17 cellular contexts compared by ENCODE assay signal in the genomic region with DNA sequence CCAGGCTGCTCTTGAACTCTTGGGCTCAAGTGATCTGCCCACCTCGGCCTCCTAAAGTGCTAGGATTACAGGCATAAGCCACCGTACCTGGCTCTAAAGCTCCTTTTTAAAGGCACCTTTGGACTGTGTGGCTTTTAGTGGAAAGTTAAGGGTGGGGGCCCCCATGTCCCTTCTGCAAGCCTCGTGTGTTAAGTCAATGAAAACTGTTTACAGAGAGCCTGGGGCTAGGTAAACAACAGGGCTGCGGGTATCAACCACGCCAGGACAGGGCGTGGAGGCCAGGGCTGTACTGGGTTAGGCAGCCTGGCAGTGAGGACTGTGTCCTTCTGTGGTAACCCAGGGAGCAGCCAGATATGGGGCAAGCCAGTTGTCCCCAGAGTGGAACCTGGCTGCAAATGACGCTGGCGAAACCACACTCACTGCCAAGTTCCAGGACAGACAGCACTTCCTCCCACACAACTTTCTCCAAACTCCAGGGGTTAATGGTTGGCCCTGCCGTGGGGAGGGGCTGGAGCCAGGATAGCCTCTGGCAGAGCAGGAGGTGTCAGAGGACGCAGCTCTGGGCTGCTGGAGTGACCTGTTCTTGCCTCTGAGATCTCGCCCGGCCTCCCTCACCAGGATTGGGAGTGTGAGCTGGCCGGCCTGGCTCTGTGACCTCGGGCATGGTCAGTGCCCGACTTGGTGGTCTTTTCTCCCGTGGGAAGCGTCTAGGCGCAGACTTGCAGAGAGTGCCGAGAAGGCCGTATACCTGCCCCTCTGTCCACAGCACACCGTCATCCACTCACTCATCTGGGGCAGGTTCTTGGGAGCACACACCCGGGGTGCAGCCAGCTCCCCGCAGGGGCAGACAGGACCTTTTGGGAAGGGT. TPM values are rescaled to one million over a fixed set of nuclear protein-coding genes. Genes with fewer than 3 reads are reported as not detected.
A peak's percentile ranks its signal among the peaks of the same experiment; 100 is the strongest.
DNase-seq lines count a peak whose midpoint lies in the region; ATAC-seq, FAIRE-seq and TF ChIP-seq lines count a peak whose summit lies in the region.
"Had no signal": no experiment of that assay in that cellular context is flagged by ENCODE, and none has a peak within 500 bp of the region (broad histone marks: within the 10 kb centered on the region; RNA-seq: fewer than 3 reads in every experiment).

No MANE protein-coding gene starts in this region.

- H3K36me3 ChIP-seq in NT2/D1 (ENCODE audit: insufficient read depth, insufficient read length, low read length), result peaks cover 9% of the 10 kb centered on the region
- no peaks in the 10 kb centered on the region for H3K36me3 ChIP-seq in hepatocyte (replicated peaks; ENCODE audit: insufficient read depth, low read depth)

- H3K9me2 ChIP-seq in hepatocyte (replicated peaks; ENCODE audit: insufficient read depth), result no peaks in the 10 kb centered on the region

- no peaks in the 10 kb centered on the region for H4K20me1 ChIP-seq in hepatocyte (ENCODE audit: insufficient read depth, poor library complexity, severe bottlenecking)

- TF ChIP-seq CTCF in hepatocyte (IDR thresholded peaks at IDR 0.05; ENCODE audit: poor library complexity), result no peak
- TF ChIP-seq CTCF in D721Med (IDR thresholded peaks at IDR 0.05; ENCODE audit: insufficient read depth, missing control alignments), result no peak

- no peak for ATAC-seq in activated T-cell treated with anti-CD3 and anti-CD28 coated beads, Interleukin-2, amount 50 U/mL, for 4 hours
- no peak for ATAC-seq in GM18909 (IDR thresholded peaks at IDR 0.05; ENCODE audit: poor library complexity, unreplicated experiment)
- ATAC-seq: CD8-positive, alpha-beta T cell had no signal

- H3K27ac ChIP-seq in hepatocyte, result peak overlapping the region; percentile 99

- H2AFZ ChIP-seq in hepatocyte, result no peak overlapping the region

- H3K79me2 ChIP-seq in hepatocyte, result peaks cover 7% of the 10 kb centered on the region

- no peaks in the 10 kb centered on the region for H3K9me3 ChIP-seq in NT2/D1 (ENCODE audit: insufficient read depth, low read length)
- no peaks in the 10 kb centered on the region for H3K9me3 ChIP-seq in hepatocyte (ENCODE audit: low read depth)

- intact Hi-C loops in posterior vena cava (cut with DNase I), result no loop called here

- no peaks in the 10 kb centered on the region for H3K9me3 Mint-ChIP-seq in activated T-cell treated with anti-CD3 and anti-CD28 coated beads, Interleukin-2, amount 50 U/mL, for 4 hours
- H3K9me3 Mint-ChIP-seq: activated CD4-positive, alpha-beta memory T cell treated with anti-CD3 and anti-CD28 coated beads for 36 hours; CD8-positive, alpha-beta T cell; T-helper 2 cell treated with Interferon-gamma antibody and Interleukin-4, amounts not matched to agents 5 μg/mL and 100 μg/mL, for 36 hours had no signal

- no peaks in the 10 kb centered on the region for H3K36me3 Mint-ChIP-seq in activated T-cell treated with anti-CD3 and anti-CD28 coated beads, Interleukin-2, amount 50 U/mL, for 4 hours (ENCODE audit: insufficient read depth)
- H3K36me3 Mint-ChIP-seq: activated CD4-positive, alpha-beta memory T cell treated with anti-CD3 and anti-CD28 coated beads for 36 hours had no signal

- H3K4me2 ChIP-seq in hepatocyte, result peak overlapping the region; percentile 78

- H3K27me3 Mint-ChIP-seq in activated T-cell treated with anti-CD3 and anti-CD28 coated beads, Interleukin-2, amount 50 U/mL, for 4 hours (ENCODE audit: low read depth), result no peaks in the 10 kb centered on the region
- H3K27me3 Mint-ChIP-seq: activated CD4-positive, alpha-beta memory T cell treated with anti-CD3 and anti-CD28 coated beads for 36 hours had no signal

- FAIRE-seq in D721Med (lab: Jason Lieb, UNC), result no peak
- FAIRE-seq: bronchial epithelial cell had no signal

- peak overlapping the region; percentile 34 for H3K9ac ChIP-seq in NT2/D1 (ENCODE audit: insufficient read length, low read depth)

- peaks cover 30% of the 10 kb centered on the region for H3K4me1 Mint-ChIP-seq in activated T-cell treated with anti-CD3 and anti-CD28 coated beads, Interleukin-2, amount 50 U/mL, for 4 hours (ENCODE audit: low read depth)

- H3K4me3 Mint-ChIP-seq in activated T-cell treated with anti-CD3 and anti-CD28 coated beads, Interleukin-2, amount 50 U/mL, for 4 hours, result no peak overlapping the region
- H3K4me3 Mint-ChIP-seq: activated CD4-positive, alpha-beta memory T cell treated with anti-CD3 and anti-CD28 coated beads for 36 hours; T-helper 2 cell treated with Interferon-gamma antibody and Interleukin-4, amounts not matched to agents 5 μg/mL and 100 μg/mL, for 36 hours had no signal

- DNase-seq in D341Med (ENCODE audit: low spot score) (peak; percentile 16), NT2/D1 (ENCODE audit: low read depth, low spot score) (no peak), hepatocyte (ENCODE audit: low spot score) (peak; percentile 82), posterior vena cava (ENCODE audit: low spot score) (peak; percentile 76), NCI-H446 treated with DMSO at 0.1 percent for 48 hours (lab: John Stamatoyannopoulos, UW) (no peak), D721Med (ENCODE audit: insufficient read length, low spot score) (no peak)
- no peak for DNase-seq in activated T-cell treated with anti-CD3 and anti-CD28 coated beads, Interleukin-2, amount 50 U/mL, for 4 hours
- DNase-seq: activated CD4-positive, alpha-beta memory T cell treated with anti-CD3 and anti-CD28 coated beads for 36 hours; CD8-positive, alpha-beta T cell; glutamatergic neuron; KBM-7; NCI-H2171 treated with DMSO at 0.1 percent for 48 hours had no signal

- H3K4me3 ChIP-seq in NT2/D1 (ENCODE audit: insufficient read length, low read depth) (no peak overlapping the region), hepatocyte (no peak overlapping the region)

- H3K27me3 ChIP-seq in NT2/D1 (ENCODE audit: insufficient read depth, insufficient read length) (no peaks in the 10 kb centered on the region), hepatocyte (no peaks in the 10 kb centered on the region)

- WGBS in hepatocyte (ENCODE audit: low lambda C conversion rate, missing lambda C conversion rate), result 50% methylated on average over 23 of the region's 23 CpGs

- H3K4me1 ChIP-seq in NT2/D1 (ENCODE audit: insufficient read depth, insufficient read length), result peaks cover 39% of the 10 kb centered on the region
- peaks cover 34% of the 10 kb centered on the region for H3K4me1 ChIP-seq in hepatocyte (ENCODE audit: insufficient read depth)

RNA-seq across cellular contexts. Expression of gene SLC17A9, which starts 3.2 kb away (rescaled TPM):
- total RNA-seq in hepatocyte (17.3 and 26.9 TPM in 2 replicates), posterior vena cava (10 to 100 TPM in 1 of 2 donors, 1 to 10 TPM in 1; 9.9 to 16.3 TPM)
- polyA plus RNA-seq in hepatocyte, result 83.9 and 113 TPM in 2 replicates
- total RNA-seq in activated T-cell treated with anti-CD3 and anti-CD28 coated beads, Interleukin-2, amount 50 U/mL, for 4 hours, result 10 to 100 TPM in 2 of 3 donors, 1 to 10 TPM in 1; 6.8 to 16.1 (median 13.3) TPM

RNA-seq across cellular contexts. Expression of gene GID8, which starts 17.8 kb away (rescaled TPM):
- total RNA-seq in hepatocyte, result 35.4 and 35.5 TPM in 2 replicates
- 16.5 and 17.9 TPM in 2 replicates for polyA plus RNA-seq in hepatocyte
- 10 to 100 TPM; 14.9 to 20.0 TPM for total RNA-seq in posterior vena cava
- total RNA-seq in activated T-cell treated with anti-CD3 and anti-CD28 coated beads, Interleukin-2, amount 50 U/mL, for 4 hours, result 10 to 100 TPM; 42.7 to 52.9 (median 47.4) TPM

RNA-seq across cellular contexts. Expression of gene DIDO1, which starts 29.4 kb away (rescaled TPM):
- total RNA-seq in hepatocyte (31.5 and 31.6 TPM in 2 replicates), posterior vena cava (10 to 100 TPM; 38.5 to 44.1 TPM)
- polyA plus RNA-seq in hepatocyte, result 23.7 and 26.5 TPM in 2 replicates
- total RNA-seq in activated T-cell treated with anti-CD3 and anti-CD28 coated beads, Interleukin-2, amount 50 U/mL, for 4 hours, result 10 to 100 TPM; 44.9 to 49.9 (median 47.4) TPM

RNA-seq across cellular contexts. Expression of gene BHLHE23, which starts 51.0 kb away (rescaled TPM):
- not detected in 2 replicates for total RNA-seq in hepatocyte
- not detected in 2 replicates for polyA plus RNA-seq in hepatocyte
- not detected for total RNA-seq in posterior vena cava
- total RNA-seq in activated T-cell treated with anti-CD3 and anti-CD28 coated beads, Interleukin-2, amount 50 U/mL, for 4 hours, result not detected
- total RNA-seq: activated CD4-positive, alpha-beta memory T cell treated with anti-CD3 and anti-CD28 coated beads for 36 hours; bronchial epithelial cell; lung microvascular endothelial cell; OCI-LY7 had no signal

Comparison
In these comparisons a context has a peak if more than half of its experiments do, and no peak if none do; other contexts are left out.
1. DNase-seq: peak in D341Med (single experiment), hepatocyte (single experiment) and posterior vena cava (single experiment); none in NT2/D1 (single experiment), activated T-cell treated with anti-CD3 and anti-CD28 coated beads, Interleukin-2, amount 50 U/mL, for 4 hours (single experiment), NCI-H446 treated with DMSO at 0.1 percent for 48 hours (single experiment) and D721Med (single experiment).